Comparison of ENCODE assay signal across 10 cellular contexts in the genomic region with DNA sequence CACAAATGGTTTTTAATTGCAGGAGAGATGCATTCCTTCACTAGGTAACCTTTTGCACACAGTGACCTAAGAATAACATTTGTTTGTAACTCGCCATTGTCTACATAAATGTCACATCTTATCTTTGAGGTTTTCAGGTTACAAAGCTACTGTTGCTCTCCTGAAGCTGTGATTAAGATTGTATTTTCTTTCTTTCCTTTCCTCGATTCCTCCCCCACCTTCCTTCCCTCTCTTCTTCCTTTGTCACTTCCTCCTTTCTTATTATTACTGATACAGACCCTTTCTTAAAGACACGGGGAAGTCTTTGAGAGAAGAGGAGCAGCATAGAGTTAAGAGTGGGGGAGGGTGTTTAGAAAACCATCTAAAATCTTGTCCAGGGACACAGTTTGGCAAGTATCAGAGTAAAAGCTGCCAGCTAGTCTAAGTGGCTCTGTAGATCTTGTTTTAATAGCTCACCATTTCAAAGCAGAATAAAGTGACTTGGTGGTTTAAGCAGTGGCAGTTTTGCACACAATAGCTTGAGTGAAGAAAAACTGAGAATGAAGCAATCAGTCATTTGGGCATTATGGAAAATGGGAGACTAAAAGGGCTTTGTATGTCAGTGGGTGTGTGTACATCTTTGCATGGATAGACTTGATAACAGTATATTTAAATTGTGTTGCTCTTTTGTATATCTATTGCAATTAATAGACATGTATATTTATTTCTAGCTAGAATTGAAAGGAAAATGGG. TPM values are rescaled to one million over a fixed set of nuclear protein-coding genes. Genes with fewer than 3 reads are reported as not detected.
DNase-seq lines count a peak whose midpoint lies in the region; ATAC-seq and TF ChIP-seq lines count a peak whose summit lies in the region.
"Had no signal": no experiment of that assay in that cellular context is flagged by ENCODE, and none has a peak within 500 bp of the region (broad histone marks: within the 10 kb centered on the region; RNA-seq: fewer than 3 reads in every experiment).

No MANE protein-coding gene starts in this region.

- no peaks in the 10 kb centered on the region for H3K27me3 ChIP-seq in cardiac muscle cell
- H3K27me3 ChIP-seq in skeletal muscle satellite cell (ENCODE audit: control insufficient read depth, insufficient read depth, low read length): no peaks in the 10 kb centered on the region
- H3K27me3 ChIP-seq: vagina had no signal

- ATAC-seq in GM21786 (IDR thresholded peaks at IDR 0.05; ENCODE audit: unreplicated experiment) (no peak), HG02938 (IDR thresholded peaks at IDR 0.05; ENCODE audit: unreplicated experiment) (no peak)

- H3K9me3 ChIP-seq in cardiac muscle cell (ENCODE audit: low read depth) (no peaks in the 10 kb centered on the region), skeletal muscle satellite cell (replicated peaks; ENCODE audit: low read length) (no peaks in the 10 kb centered on the region)
- H3K9me3 ChIP-seq: vagina had no signal

- no peak overlapping the region for H3K9ac ChIP-seq in skeletal muscle satellite cell (ENCODE audit: low read depth, low read length)

- peak overlapping the region; percentile 70 for H3K27ac ChIP-seq in cardiac muscle cell
- H3K27ac ChIP-seq: vagina had no signal

- no peak for TF ChIP-seq CTCF in cardiac muscle cell (IDR thresholded peaks at IDR 0.05; ENCODE audit: low read depth, low read length)

- peak; percentile 17 for DNase-seq in NCI-H2227 treated with DMSO at 0.1 percent for 48 hours (lab: John Stamatoyannopoulos, UW)
- no peak for DNase-seq in NCI-H2227 (lab: John Stamatoyannopoulos, UW; ENCODE audit: unreplicated experiment)
- DNase-seq in OCI-M1 (lab: John Stamatoyannopoulos, UW): peak; percentile 73
- DNase-seq in cardiac muscle cell (ENCODE audit: low read depth in 1 of 2, low spot score in 1 of 2): no peak
- no peak for DNase-seq in NCI-H748 (lab: John Stamatoyannopoulos, UW; ENCODE audit: unreplicated experiment)
- DNase-seq: NCI-H1048 had no signal

- H3K4me1 ChIP-seq in cardiac muscle cell (ENCODE audit: low read depth): peaks cover 45% of the 10 kb centered on the region
- H3K4me1 ChIP-seq in skeletal muscle satellite cell (ENCODE audit: control insufficient read depth, insufficient read depth, low read length): peaks cover 13% of the 10 kb centered on the region

- H3K4me3 ChIP-seq in cardiac muscle cell (no peak overlapping the region), skeletal muscle satellite cell (ENCODE audit: low read length) (no peak overlapping the region)
- H3K4me3 ChIP-seq: vagina had no signal

- peak overlapping the region; percentile 19 for H3K4me2 ChIP-seq in skeletal muscle satellite cell (ENCODE audit: low read length)

- H3K36me3 ChIP-seq in cardiac muscle cell (no peaks in the 10 kb centered on the region), skeletal muscle satellite cell (ENCODE audit: insufficient read depth, low read length) (no peaks in the 10 kb centered on the region)
- H3K36me3 ChIP-seq: vagina had no signal

RNA-seq across cellular contexts. Expression of gene CERS6, which starts 10.9 kb away (rescaled TPM):
- total RNA-seq in cardiac muscle cell: 23.4 and 26.6 TPM in 2 replicates
- polyA plus RNA-seq in cardiac muscle cell: 17.1 and 19.2 TPM in 2 replicates
- total RNA-seq in skeletal muscle satellite cell (2012; rRNA removed): 26.6 and 27.5 TPM in 2 replicates

Comparison
In these comparisons a context has a peak if more than half of its experiments do, and no peak if none do; other contexts are left out.
1. DNase-seq: peak in NCI-H2227 treated with DMSO at 0.1 percent for 48 hours (single experiment) and OCI-M1 (single experiment); none in NCI-H2227 (single experiment), cardiac muscle cell (0 of 2) and NCI-H748 (single experiment).